In the genomic region with DNA sequence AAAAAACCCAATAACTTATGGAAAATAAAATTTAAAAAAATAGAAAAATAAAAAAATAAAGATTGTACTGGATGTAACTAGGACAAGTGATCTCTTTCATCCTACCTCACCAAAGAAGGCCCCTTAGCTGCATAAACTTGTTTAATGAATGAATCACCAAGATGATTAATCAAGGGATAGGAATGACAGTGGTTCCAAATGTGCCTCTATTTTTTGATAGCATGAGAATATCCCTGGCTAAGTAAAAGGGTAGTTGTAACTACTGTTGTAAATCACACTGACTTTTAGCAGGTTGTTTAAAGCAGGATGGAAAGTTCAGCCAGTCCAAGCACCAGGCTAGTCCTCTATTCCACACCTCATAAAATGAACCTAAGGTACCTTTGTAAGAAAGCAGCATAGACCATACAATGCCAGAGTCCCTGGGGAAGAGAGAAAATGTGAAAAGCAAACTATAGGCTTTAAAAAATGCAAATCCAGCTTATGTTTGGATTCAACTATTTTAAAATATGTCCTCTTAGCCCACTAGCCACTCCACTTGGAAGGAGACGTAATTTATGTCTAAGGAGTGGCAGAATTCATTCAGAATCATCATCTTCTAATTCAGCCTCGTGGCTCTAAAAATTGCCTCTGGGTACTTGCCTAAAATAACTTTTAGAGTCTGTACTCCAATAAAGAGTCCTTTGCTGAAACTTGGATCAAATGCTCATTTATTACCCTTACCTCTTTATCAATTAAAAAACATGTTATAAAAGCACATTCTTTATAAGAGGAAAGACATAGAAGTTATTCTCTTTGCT, we compare ENCODE assay signal across 12 cellular contexts.
DNase-seq lines count a peak whose midpoint lies in the region; ATAC-seq, FAIRE-seq and TF ChIP-seq lines count a peak whose summit lies in the region.
"Had no signal": no experiment of that assay in that cellular context is flagged by ENCODE, and none has a peak within 500 bp of the region (broad histone marks: within the 10 kb centered on the region; RNA-seq: fewer than 3 reads in every experiment).

No MANE protein-coding gene starts in this region.

- peak; percentile 55 for ATAC-seq in left lung
- no peak for ATAC-seq in HG02610 (IDR thresholded peaks at IDR 0.05; ENCODE audit: unreplicated experiment)
- ATAC-seq: T-helper 17 cell had no signal

- no peak overlapping the region for H3K27ac ChIP-seq in left lung

- no peaks in the 10 kb centered on the region for H3K36me3 ChIP-seq in left lung

- no peaks in the 10 kb centered on the region for H3K27me3 ChIP-seq in left lung

- no peaks in the 10 kb centered on the region for H3K4me1 ChIP-seq in left lung

- peak; percentile 53 for DNase-seq in AG10803 (ENCODE audit: low read depth)
- peak; percentile 35 for DNase-seq in HTR-8/SVneo (ENCODE audit: insufficient read length, low spot score)
- peak; percentile 46 for DNase-seq in astrocyte of the hippocampus (ENCODE audit: low read depth, low spot score)
- DNase-seq in left lung, result no peak
- no peak for DNase-seq in GDM1 (lab: John Stamatoyannopoulos, UW)
- DNase-seq in stimulated activated CD8-positive, alpha-beta memory T cell treated with anti-CD3 and anti-CD28 coated beads, Interleukin-4, amount 100 ng/mL, for 48 hours, result no peak
- DNase-seq in NCI-H524 treated with DMSO at 0.1 percent for 48 hours (lab: John Stamatoyannopoulos, UW), result no peak
- DNase-seq: activated CD4-positive, alpha-beta T cell treated with anti-CD3 and anti-CD28 coated beads, Interleukin-2, amount 50 U/mL, for 48 hours; effector memory CD4-positive, alpha-beta T cell; stimulated activated naive CD4-positive, alpha-beta T cell treated with Interleukin-2 at 50 U/mL for 16 hours; T-helper 17 cell had no signal

- H3K9me3 ChIP-seq in left lung, result peaks cover 0 to 14% of the 10 kb centered on the region in 2 donors

- no peak for FAIRE-seq in HTR-8/SVneo (lab: Jason Lieb, UNC)

- H3K4me3 ChIP-seq in AG10803 (ENCODE audit: low read length) (no peak overlapping the region), left lung (no peak overlapping the region)

- intact Hi-C loops in left lung (cut with DNase I), result no loop called here

- TF ChIP-seq CTCF in AG10803 (conservative IDR thresholded peaks at IDR 0.05; ENCODE audit: low read length) (no peak), left lung (IDR thresholded peaks at IDR 0.05) (no peak)

Comparison
In these comparisons a context has a peak if more than half of its experiments do, and no peak if none do; other contexts are left out.
1. DNase-seq: peak in AG10803 (single experiment), HTR-8/SVneo (single experiment) and astrocyte of the hippocampus (single experiment); none in left lung (0 of 2), GDM1 (single experiment), stimulated activated CD8-positive, alpha-beta memory T cell treated with anti-CD3 and anti-CD28 coated beads, Interleukin-4, amount 100 ng/mL, for 48 hours (single experiment) and NCI-H524 treated with DMSO at 0.1 percent for 48 hours (single experiment).